ENCODE assay signal across 30 cellular contexts in genomic region chr5:90248640-90249039, GRCh38.
"Had no signal": no experiment of that assay in that cellular context is flagged by ENCODE, and none has a peak within 500 bp of the region (broad histone marks: within the 10 kb centered on the region; RNA-seq: fewer than 3 reads in every experiment).

No MANE protein-coding gene starts in this region.

- ATAC-seq: activated CD8-positive, alpha-beta T cell treated with anti-CD3 and anti-CD28 coated beads for 36 hours; activated T-cell treated with anti-CD3 and anti-CD28 coated beads, Interleukin-2, amount 50 U/mL, for 72 hours; activated T-helper 17 cell treated with anti-CD3 and anti-CD28 coated beads, Interleukin-2, amount 50 U/mL, for 72 hours; Right ventricle myocardium inferior had no signal

- H3K9me3 ChIP-seq: colonic mucosa, MG63 had no signal

- H3K4me2 ChIP-seq: PC-9 had no signal

- H2AFZ ChIP-seq: PC-9 had no signal

- H3K4me1 ChIP-seq: colonic mucosa had no signal

- H3K36me3 ChIP-seq: brain microvascular endothelial cell, colonic mucosa, MG63 had no signal

- H3K27ac ChIP-seq: brain microvascular endothelial cell, colonic mucosa, PC-9, RWPE1 had no signal

- H3K4me3 ChIP-seq: colonic mucosa, MG63, PC-9 had no signal

- H3K27me3 ChIP-seq: brain microvascular endothelial cell, colonic mucosa had no signal

- DNase-seq: activated CD4-positive, alpha-beta T cell treated with anti-CD3 and anti-CD28 coated beads, Interleukin-2, amount 10 ng/mL, durations not matched to agents 24 days and 14 days; activated CD4-positive, alpha-beta T cell treated with anti-CD3 and anti-CD28 coated beads, Interleukin-2, amount 50 U/mL, for 4 hours; activated CD8-positive, alpha-beta T cell treated with anti-CD3 and anti-CD28 coated beads for 36 hours; activated effector memory CD4-positive, alpha-beta T cell treated with anti-CD3 and anti-CD28 coated beads, Interleukin-2, amount 50 U/mL, for 16 hours; activated naive CD4-positive, alpha-beta T cell; activated naive CD4-positive, alpha-beta T cell treated with anti-CD3 and anti-CD28 coated beads, Interleukin-2, amount 50 U/mL, for 16 hours; activated naive CD8-positive, alpha-beta T cell treated with anti-CD3 and anti-CD28 coated beads for 36 hours; activated T-cell treated with anti-CD3 and anti-CD28 coated beads, Interleukin-2, amount 50 U/mL, for 1 hour; activated T-cell treated with anti-CD3 and anti-CD28 coated beads, Interleukin-2, amount 50 U/mL, for 72 hours; amniotic stem cell; aorta; brain microvascular endothelial cell; central memory CD4-positive, alpha-beta T cell; colonic mucosa; Kasumi-1; MG63; NCI-H1048; NCI-H1417; NCI-H146; NCI-H187; NCI-H2029 treated with DMSO at 0.1 percent for 48 hours; NCI-H2107; NCI-H226; NCI-H446 treated with DMSO at 0.1 percent for 48 hours; NCI-H524; PC-9; SIG-M5 had no signal
